ENCODE assay signal across 14 cellular contexts in genomic region chr11:2910401-2910955, GRCh38.
"Had no signal": no experiment of that assay in that cellular context is flagged by ENCODE, and none has a peak within 500 bp of the region (broad histone marks: within the 10 kb centered on the region; RNA-seq: fewer than 3 reads in every experiment).

No MANE protein-coding gene starts in this region.

- H3K27ac ChIP-seq: brain microvascular endothelial cell, esophagus muscularis mucosa had no signal

- DNase-seq: activated B cell treated with CpG ODN at 0.5 μM for 24 hours; activated CD4-positive, alpha-beta T cell treated with anti-CD3 and anti-CD28 coated beads, Interleukin-2, amount 10 ng/mL, durations not matched to agents 24 days and 14 days; activated gamma-delta T cell treated with Interleukin-2 at 50 U/mL for 16 hours; activated naive CD8-positive, alpha-beta T cell treated with anti-CD3 and anti-CD28 coated beads, Interleukin-2, amount 10 ng/mL, durations not matched to agents 7 days and 5 days; brain microvascular endothelial cell; cerebellar nuclear complex; midbrain; retina; stimulated activated CD4-positive, alpha-beta T cell treated with anti-CD3 and anti-CD28 coated beads, Interleukin-2, amount 100 ng/mL, for 48 hours; stimulated activated naive CD4-positive, alpha-beta T cell treated with Interleukin-2 at 50 U/mL for 16 hours; substantia nigra; trophoblast cell had no signal

- H3K36me3 ChIP-seq: brain microvascular endothelial cell, esophagus muscularis mucosa had no signal

- H3K27me3 ChIP-seq: brain microvascular endothelial cell had no signal

- H3K4me3 ChIP-seq: lung had no signal
